7 cellular contexts compared by ENCODE assay signal in the genomic region with DNA sequence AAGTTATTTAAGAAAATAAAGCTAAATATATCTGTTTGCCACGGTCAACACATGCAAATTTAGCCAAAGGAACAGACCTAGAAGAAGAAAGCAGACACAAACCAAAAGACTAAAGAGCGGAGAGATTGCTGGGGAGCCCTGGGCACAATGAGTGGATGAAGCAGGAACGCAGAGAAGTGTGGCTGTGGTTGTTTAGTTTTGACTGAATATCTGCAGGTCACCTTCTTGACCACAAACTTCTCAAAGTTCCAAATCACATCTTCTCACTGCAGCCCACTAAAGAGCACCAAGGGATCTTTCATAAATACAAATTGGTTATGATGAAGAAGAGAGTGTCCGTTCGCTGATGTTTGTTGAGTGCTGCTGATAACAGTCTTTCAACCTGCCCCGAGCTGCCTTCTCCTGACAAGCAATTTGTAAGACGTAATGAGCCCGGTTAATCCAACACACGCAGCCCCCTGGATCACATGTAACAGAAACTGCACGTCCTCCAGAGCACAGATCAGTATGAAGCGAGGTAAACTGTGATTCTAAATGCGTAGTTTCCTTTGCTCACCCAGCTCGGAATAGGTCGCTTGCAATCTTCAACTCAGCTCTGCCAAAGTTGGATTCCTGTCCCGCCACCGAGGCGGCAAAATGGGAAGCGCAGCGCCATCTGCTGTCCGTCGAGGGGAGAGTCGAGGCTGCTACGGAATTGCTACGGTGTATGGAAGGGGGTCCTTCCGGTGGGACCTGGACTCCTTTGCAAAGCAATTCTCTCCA.
A peak's percentile ranks its signal among the peaks of the same experiment; 100 is the strongest.
DNase-seq lines count a peak whose midpoint lies in the region; ATAC-seq and TF ChIP-seq lines count a peak whose summit lies in the region.

No MANE protein-coding gene starts in this region.

- H3K27ac ChIP-seq in brain microvascular endothelial cell, result no peak overlapping the region

- TF ChIP-seq CTCF in GM13976 (IDR thresholded peaks at IDR 0.05; ENCODE audit: borderline replicate concordance, control extremely low read depth, extremely low read depth, insufficient read depth, missing control alignments), result peak; percentile 93
- peak; percentile 98 for TF ChIP-seq CTCF in brain microvascular endothelial cell (IDR thresholded peaks at IDR 0.05; ENCODE audit: low read depth, low read length, missing control alignments)

- ATAC-seq in HG02610 (IDR thresholded peaks at IDR 0.05; ENCODE audit: unreplicated experiment), result peak; percentile 89

- in situ Hi-C loops in GM13976 (cut with MboI; ENCODE audit: low sequenced_read_pairs, unreplicated experiment) (loop anchor here (25.0 kb wide), 2 partner anchors 737 to 1087 kb away; no protein-coding TSS in a partner anchor), brain microvascular endothelial cell (cut with HindIII; ENCODE audit: low pct_ligation_motif_present, low sequenced_read_pairs) (no loop called here)

- DNase-seq in GM13976 (ENCODE audit: low spot score), result peak; percentile 65
- DNase-seq in NAMALWA (ENCODE audit: low spot score), result peak; percentile 81
- peak; percentile 75 for DNase-seq in UCSD-AML1 (lab: John Stamatoyannopoulos, UW; ENCODE audit: unreplicated experiment)
- peak; percentile 41 for DNase-seq in brain microvascular endothelial cell
- peak; percentile 82 for DNase-seq in iPS-NIHi7 (ENCODE audit: extremely low spot score)
- DNase-seq in smooth muscle cell of the brain vasculature (ENCODE audit: low read depth, low spot score), result peak; percentile 46

- H3K27me3 ChIP-seq in brain microvascular endothelial cell (replicated peaks), result no peaks in the 10 kb centered on the region

- H3K4me3 ChIP-seq in brain microvascular endothelial cell (ENCODE audit: low read depth, low read length), result peak overlapping the region; percentile 36

- H3K36me3 ChIP-seq in brain microvascular endothelial cell (replicated peaks), result no peaks in the 10 kb centered on the region
